8 cellular contexts compared by ENCODE assay signal in genomic region chr22:44182591-44183588, GRCh38. TPM values are rescaled to one million over a fixed set of nuclear protein-coding genes. Genes with fewer than 3 reads are reported as not detected.
DNase-seq lines count a peak whose midpoint lies in the region; ATAC-seq and TF ChIP-seq lines count a peak whose summit lies in the region.

No MANE protein-coding gene starts in this region.

- H3K4me1 Mint-ChIP-seq in central memory CD8-positive, alpha-beta T cell = peaks cover 36% of the 10 kb centered on the region

- no peaks in the 10 kb centered on the region for H3K36me3 ChIP-seq in sigmoid colon

- WGBS in sigmoid colon, 2 donors = 56 to 65% methylated on average over 25 of the region's 25 CpGs

- H3K9me3 Mint-ChIP-seq in central memory CD8-positive, alpha-beta T cell = no peaks in the 10 kb centered on the region

- TF ChIP-seq EP300 in sigmoid colon (IDR thresholded peaks at IDR 0.05) = no peak

- no peaks in the 10 kb centered on the region for H3K27me3 ChIP-seq in sigmoid colon

- H3K4me3 ChIP-seq in GM08714 (ENCODE audit: low read length) (peak overlapping the region; percentile 73; the same call in 1 of the 2 replicates), sigmoid colon (peak overlapping the region in 2 of 4 donors; percentile 25 to 37)

- H3K4me3 Mint-ChIP-seq in central memory CD8-positive, alpha-beta T cell = peak overlapping the region; percentile 80

- peak overlapping the region; percentile 92 for H3K27ac Mint-ChIP-seq in central memory CD8-positive, alpha-beta T cell (ENCODE audit: low read depth)

- H3K9me3 ChIP-seq in sigmoid colon = no peaks in the 10 kb centered on the region

- TF ChIP-seq POLR2A in sigmoid colon (IDR thresholded peaks at IDR 0.05) = no peak

- H3K36me3 Mint-ChIP-seq in central memory CD8-positive, alpha-beta T cell (ENCODE audit: insufficient read depth) = peaks cover 12% of the 10 kb centered on the region

- intact Hi-C loops in sigmoid colon (cut with DNase I) = no loop called here

- DNase-seq in SKM-1 treated with dmso at 0.1 percent for 144 hours (lab: John Stamatoyannopoulos, UW; ENCODE audit: unreplicated experiment) (peak; percentile 92), sigmoid colon (peak; percentile 78), superior temporal gyrus (ENCODE audit: extremely low spot score) (no peak), NCI-H524 (lab: John Stamatoyannopoulos, UW) (no peak)
- peak in 1 of 2 donors; percentile 41 for DNase-seq in central memory CD8-positive, alpha-beta T cell (ENCODE audit: low spot score in 2 of 2)

- no peak for TF ChIP-seq CTCF in sigmoid colon (IDR thresholded peaks at IDR 0.05)

- peak; percentile 28 for ATAC-seq in central memory CD8-positive, alpha-beta T cell (replicated peaks; ENCODE audit: extremely low read depth, poor library complexity, severe bottlenecking)
- no peak for ATAC-seq in GM18502 (IDR thresholded peaks at IDR 0.05; ENCODE audit: poor library complexity, unreplicated experiment)
- ATAC-seq in GM19023 (IDR thresholded peaks at IDR 0.05; ENCODE audit: unreplicated experiment) = no peak

- peak overlapping the region in 3 of 4 donors; percentile 25 to 62 (median 42) for H3K27ac ChIP-seq in sigmoid colon

- no peaks in the 10 kb centered on the region for H3K27me3 Mint-ChIP-seq in central memory CD8-positive, alpha-beta T cell

- no peaks in the 10 kb centered on the region for H3K4me1 ChIP-seq in sigmoid colon

RNA-seq across cellular contexts. Expression of gene PARVG, which starts 2.2 kb away (rescaled TPM):
- 10 to 100 TPM in 2 of 4 donors, 1 to 10 TPM in 2; 8.9 to 65.1 (median 12.3) TPM for total RNA-seq in sigmoid colon
- polyA plus RNA-seq in sigmoid colon = 10 to 100 TPM in 1 of 3 donors, 1 to 10 TPM in 2; 3.0 to 42.5 (median 4.4) TPM

Comparison
In these comparisons a context has a peak if more than half of its experiments do, and no peak if none do; other contexts are left out.
1. DNase-seq: peak in SKM-1 treated with dmso at 0.1 percent for 144 hours (single experiment) and sigmoid colon (single experiment); none in superior temporal gyrus (single experiment) and NCI-H524 (0 of 2).